14 cellular contexts compared by ENCODE assay signal in the genomic region with DNA sequence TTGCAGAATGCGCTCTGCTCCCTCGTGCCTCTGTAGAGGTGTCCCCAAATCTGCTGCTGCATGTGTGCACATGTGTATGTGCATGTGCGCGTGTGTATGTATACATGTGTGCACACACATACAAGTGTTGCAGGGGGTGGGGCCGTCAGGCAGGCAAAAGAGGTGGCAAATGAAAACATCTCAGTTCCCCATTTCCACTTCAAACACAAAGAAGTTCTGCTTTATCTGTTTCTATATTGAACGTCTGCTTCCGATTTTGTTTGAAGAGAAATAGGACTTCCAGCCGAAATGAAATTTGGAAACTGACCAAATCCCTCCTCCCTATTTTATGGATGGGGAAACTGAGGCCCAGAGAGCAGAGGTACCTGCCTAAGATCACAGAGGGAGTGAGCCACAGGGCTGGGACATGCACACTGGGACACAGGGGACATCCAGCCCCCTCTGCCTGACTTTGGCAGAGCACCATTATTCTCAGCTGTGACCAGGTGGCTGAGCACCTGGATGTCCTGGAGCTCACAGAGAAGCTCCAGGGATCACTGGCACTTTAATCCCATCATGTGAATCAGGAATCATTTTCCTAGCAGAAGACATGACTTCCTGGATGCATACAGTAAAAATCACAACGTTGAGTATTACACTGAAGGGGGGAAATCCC. TPM values are rescaled to one million over a fixed set of nuclear protein-coding genes. Genes with fewer than 3 reads are reported as not detected.
DNase-seq lines count a peak whose midpoint lies in the region; ATAC-seq and TF ChIP-seq lines count a peak whose summit lies in the region.
"Had no signal": no experiment of that assay in that cellular context is flagged by ENCODE, and none has a peak within 500 bp of the region (broad histone marks: within the 10 kb centered on the region; RNA-seq: fewer than 3 reads in every experiment).

No MANE protein-coding gene starts in this region.

- peak; percentile 48 for DNase-seq in GM13977 (ENCODE audit: low spot score)
- peak; percentile 48 for DNase-seq in GM20000 (ENCODE audit: low spot score)
- DNase-seq in SKM-1 treated with dmso at 0.1 percent for 144 hours (lab: John Stamatoyannopoulos, UW; ENCODE audit: unreplicated experiment) = peak; percentile 49
- no peak for DNase-seq in stimulated activated CD8-positive, alpha-beta memory T cell treated with anti-CD3 and anti-CD28 coated beads, Interleukin-4, amount 100 ng/mL, for 48 hours
- DNase-seq in coronary artery (ENCODE audit: low spot score) = no peak
- no peak for DNase-seq in midbrain (lab: John Stamatoyannopoulos, UW)
- no peak for DNase-seq in testis
- DNase-seq: activated T-cell treated with anti-CD3 and anti-CD28 coated beads for 4 hours, left cardiac atrium, NCI-H748 treated with DMSO at 0.1 percent for 48 hours, psoas muscle had no signal

- TF ChIP-seq POLR2A in testis (IDR thresholded peaks at IDR 0.05) = no peak

- no peaks in the 10 kb centered on the region for H3K36me3 ChIP-seq in testis (ENCODE audit: low read depth, missing control alignments)

- in situ Hi-C loops in GM13977 (cut with MboI; ENCODE audit: low pct_unique_long_range_greater_than_20kb, low sequenced_read_pairs, unreplicated experiment) = no loop called here

- H3K4me3 ChIP-seq in coronary artery = no peak overlapping the region
- no peak overlapping the region for H3K4me3 ChIP-seq in testis
- H3K4me3 ChIP-seq: psoas muscle had no signal

- H3K27me3 ChIP-seq in testis = no peaks in the 10 kb centered on the region

- intact Hi-C loops in testis (cut with DNase I; ENCODE audit: low total_unique reads) = no loop called here

- peak; percentile 72 for ATAC-seq in HG03066 (IDR thresholded peaks at IDR 0.05; ENCODE audit: low read depth, unreplicated experiment)
- ATAC-seq: left cardiac atrium, psoas muscle had no signal

- H3K9me3 ChIP-seq in testis = no peaks in the 10 kb centered on the region
- H3K9me3 ChIP-seq: psoas muscle had no signal

- H3K4me1 ChIP-seq in testis = no peaks in the 10 kb centered on the region
- H3K4me1 ChIP-seq: psoas muscle had no signal

- no peak overlapping the region for H3K27ac ChIP-seq in coronary artery
- H3K27ac ChIP-seq in testis = no peak overlapping the region
- H3K27ac ChIP-seq: C4-2B, psoas muscle had no signal

- TF ChIP-seq CTCF in GM13977 (IDR thresholded peaks at IDR 0.05; ENCODE audit: extremely low read depth, insufficient read depth, missing control alignments) (no peak), GM20000 (IDR thresholded peaks at IDR 0.05; ENCODE audit: extremely low read depth, missing control alignments) (no peak), coronary artery (IDR thresholded peaks at IDR 0.05) (no peak), testis (IDR thresholded peaks at IDR 0.05) (no peak)

- 80 to 84% methylated on average over 9 of the region's 9 CpGs for WGBS in testis, 2 donors

RNA-seq across cellular contexts. Expression of gene ALX4, which starts 41.2 kb away (rescaled TPM):
- total RNA-seq in testis = 1 to 10 TPM in 1 of 2 donors, under 1 TPM in 1; 0.56 to 1.0 TPM
- polyA plus RNA-seq in testis (ENCODE audit: insufficient read depth, low read depth, low replicate concordance) = 0.58 TPM
- total RNA-seq: T-helper 2 cell treated with Interferon-gamma antibody and Interleukin-4, amounts not matched to agents 100 ng/mL and 5 ng/mL, for 36 hours had no signal

Comparison
In these comparisons a context has a peak if more than half of its experiments do, and no peak if none do; other contexts are left out.
1. DNase-seq: peak in GM13977 (single experiment), GM20000 (single experiment) and SKM-1 treated with dmso at 0.1 percent for 144 hours (single experiment); none in stimulated activated CD8-positive, alpha-beta memory T cell treated with anti-CD3 and anti-CD28 coated beads, Interleukin-4, amount 100 ng/mL, for 48 hours (single experiment), coronary artery (single experiment), midbrain (single experiment) and testis (single experiment).